In the genomic region with DNA sequence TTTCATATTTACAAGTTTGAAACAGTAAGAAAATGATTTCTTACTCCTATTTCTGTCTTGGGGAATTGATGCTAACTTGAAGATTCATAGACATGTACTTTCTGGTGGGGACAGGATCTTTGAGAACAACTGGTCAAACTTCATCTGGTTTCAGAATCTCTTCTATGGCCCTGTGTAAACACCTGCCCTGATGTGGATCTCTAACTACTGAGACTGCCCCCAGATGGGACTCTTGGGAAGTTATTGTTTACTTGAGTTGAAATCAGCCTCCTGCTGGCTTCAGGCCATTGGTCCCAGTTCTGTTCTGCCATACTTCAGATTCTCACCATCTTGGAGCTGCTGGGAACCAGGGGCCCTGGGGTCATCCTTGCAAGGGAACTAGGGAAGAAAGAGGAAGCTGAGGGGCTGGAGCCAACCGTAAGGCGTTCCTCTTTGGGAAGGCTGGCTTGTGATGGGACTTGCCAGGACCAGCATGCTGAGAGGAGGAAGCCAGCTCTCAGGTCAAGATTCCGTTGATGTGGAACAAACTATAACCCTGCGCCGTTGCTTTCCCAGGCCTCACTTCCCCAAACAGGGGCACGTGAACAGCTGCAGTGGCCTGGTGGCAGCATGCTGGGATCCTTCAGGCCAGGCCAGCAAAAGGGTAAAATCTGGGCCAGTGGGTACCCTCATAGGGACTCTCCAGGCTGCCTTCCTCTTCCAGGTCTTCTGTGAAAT, we compare ENCODE assay signal across 1 cellular context.
TF ChIP-seq lines count a peak whose summit lies in the region.

No MANE protein-coding gene starts in this region.

TF ChIP-seq in SK-N-SH, 30 proteins besides CTCF, POLR2A, EP300 and RAD21 (continued from another document):
- no peak for TF ChIP-seq RCOR1 (IDR thresholded peaks at IDR 0.05; ENCODE audit: low read length)
- TF ChIP-seq ELF1 (IDR thresholded peaks at IDR 0.05): no peak
- TF ChIP-seq, protein P1, sequence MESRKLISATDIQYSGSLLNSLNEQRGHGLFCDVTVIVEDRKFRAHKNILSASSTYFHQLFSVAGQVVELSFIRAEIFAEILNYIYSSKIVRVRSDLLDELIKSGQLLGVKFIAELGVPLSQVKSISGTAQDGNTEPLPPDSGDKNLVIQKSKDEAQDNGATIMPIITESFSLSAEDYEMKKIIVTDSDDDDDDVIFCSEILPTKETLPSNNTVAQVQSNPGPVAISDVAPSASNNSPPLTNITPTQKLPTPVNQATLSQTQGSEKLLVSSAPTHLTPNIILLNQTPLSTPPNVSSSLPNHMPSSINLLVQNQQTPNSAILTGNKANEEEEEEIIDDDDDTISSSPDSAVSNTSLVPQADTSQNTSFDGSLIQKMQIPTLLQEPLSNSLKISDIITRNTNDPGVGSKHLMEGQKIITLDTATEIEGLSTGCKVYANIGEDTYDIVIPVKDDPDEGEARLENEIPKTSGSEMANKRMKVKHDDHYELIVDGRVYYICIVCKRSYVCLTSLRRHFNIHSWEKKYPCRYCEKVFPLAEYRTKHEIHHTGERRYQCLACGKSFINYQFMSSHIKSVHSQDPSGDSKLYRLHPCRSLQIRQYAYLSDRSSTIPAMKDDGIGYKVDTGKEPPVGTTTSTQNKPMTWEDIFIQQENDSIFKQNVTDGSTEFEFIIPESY (IDR thresholded peaks at IDR 0.05; ENCODE audit: borderline replicate concordance, low read depth): no peak
- TF ChIP-seq RFX5 (IDR thresholded peaks at IDR 0.05; ENCODE audit: low read length): no peak
